ENCODE assay signal across 8 cellular contexts in genomic region chr10:64115913-64116643, GRCh38.
DNase-seq lines count a peak whose midpoint lies in the region; ATAC-seq and TF ChIP-seq lines count a peak whose summit lies in the region.

No MANE protein-coding gene starts in this region.

- no peaks in the 10 kb centered on the region for H3K4me1 ChIP-seq in right cardiac atrium (ENCODE audit: control insufficient read depth, insufficient read depth, low read length)

- no peak overlapping the region for H3K4me3 Mint-ChIP-seq in brain

- H3K27ac ChIP-seq in right cardiac atrium (ENCODE audit: low read length) = no peak overlapping the region

- H3K27me3 Mint-ChIP-seq in brain = peaks cover 8% of the 10 kb centered on the region

- H3K4me1 Mint-ChIP-seq in brain = peaks cover 5% of the 10 kb centered on the region

- no peak for ATAC-seq in HG03280 (IDR thresholded peaks at IDR 0.05; ENCODE audit: unreplicated experiment)
- ATAC-seq in right cardiac atrium = no peak

- H3K9me3 ChIP-seq in right cardiac atrium (ENCODE audit: control insufficient read depth, low read length) = no peaks in the 10 kb centered on the region

- H3K36me3 Mint-ChIP-seq in brain = no peaks in the 10 kb centered on the region

- H3K27ac Mint-ChIP-seq in brain = peak overlapping the region in 2 of 5 experiments; percentile 22 to 74

- H3K4me3 ChIP-seq in right cardiac atrium (ENCODE audit: low read length) = no peak overlapping the region

- peaks cover 0 to 6% (median 3%) of the 10 kb centered on the region in 5 experiments for H3K9me3 Mint-ChIP-seq in brain

- 57% methylated on average over 4 of the region's 4 CpGs for WGBS in right cardiac atrium

- H3K27me3 ChIP-seq in right cardiac atrium (ENCODE audit: control insufficient read depth, insufficient read depth) = no peaks in the 10 kb centered on the region

- intact Hi-C loops in right cardiac atrium (cut with DNase I) = no loop called here

- TF ChIP-seq CTCF in GM10266 (IDR thresholded peaks at IDR 0.05; ENCODE audit: control insufficient read depth, insufficient read depth, low read depth, missing control alignments) (peak; percentile 70), brain (conservative IDR thresholded peaks at IDR 0.05) (peak; percentile 52 to 65)

- DNase-seq in GM10266 (ENCODE audit: extremely low spot score) (peak; percentile 20), HT-29 (ENCODE audit: low spot score) (peak; percentile 58), midbrain (lab: John Stamatoyannopoulos, UW) (peak; percentile 38), MV-4-11 (lab: John Stamatoyannopoulos, UW) (no peak), right cardiac atrium (no peak)
- no peak for DNase-seq in stimulated activated CD4-positive, alpha-beta T cell treated with anti-CD3 and anti-CD28 coated beads, Interleukin-2, amount 100 ng/mL, for 24 hours

Comparison
In these comparisons a context has a peak if more than half of its experiments do, and no peak if none do; other contexts are left out.
1. DNase-seq: peak in GM10266 (single experiment), HT-29 (single experiment) and midbrain (single experiment); none in MV-4-11 (single experiment), right cardiac atrium (0 of 3) and stimulated activated CD4-positive, alpha-beta T cell treated with anti-CD3 and anti-CD28 coated beads, Interleukin-2, amount 100 ng/mL, for 24 hours (0 of 2).